In the genomic region with DNA sequence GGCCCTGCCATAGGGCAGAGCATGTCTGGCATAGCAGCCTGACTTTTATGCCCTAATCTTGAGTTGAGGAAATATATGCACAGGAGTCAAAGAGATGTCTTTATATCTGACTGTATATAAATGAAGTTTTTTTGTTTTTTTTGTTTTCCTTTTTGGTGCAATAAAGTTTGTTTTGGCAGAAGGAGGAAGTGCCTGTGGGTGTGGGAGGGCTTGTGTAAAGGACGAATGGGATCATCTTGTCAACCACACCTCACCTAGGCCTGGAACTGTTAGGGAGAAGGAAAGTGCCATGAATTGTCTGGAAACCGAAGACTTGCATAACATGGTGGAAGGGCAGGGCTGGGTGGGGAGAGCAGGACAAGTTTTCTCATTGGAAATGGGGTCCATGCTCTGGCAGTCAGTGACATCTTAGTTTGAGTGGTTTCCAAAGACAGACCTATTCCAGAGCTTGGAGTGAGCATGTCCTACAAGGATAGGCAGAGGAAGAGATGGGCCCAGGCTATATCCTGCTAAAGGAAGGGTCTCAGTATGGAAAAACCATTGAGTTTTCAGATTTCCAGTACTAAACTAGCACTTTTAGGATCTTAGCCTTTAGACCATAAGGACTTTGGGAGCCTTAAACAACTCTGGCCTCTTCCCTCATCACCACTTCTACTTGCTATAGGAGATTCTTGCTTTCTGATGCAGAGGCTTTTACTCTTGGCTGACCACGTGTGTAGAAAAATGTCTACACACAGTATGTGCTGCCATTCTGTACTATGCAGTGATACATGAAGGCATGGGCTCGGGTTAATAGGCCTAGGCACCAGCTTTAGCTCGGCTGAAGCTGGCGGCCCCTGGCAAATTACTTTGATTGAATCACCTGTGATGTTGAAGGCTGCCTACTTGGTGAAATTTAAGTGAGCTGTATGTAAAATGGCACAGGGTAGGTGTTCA, we compare ENCODE assay signal across 13 cellular contexts. TPM values are rescaled to one million over a fixed set of nuclear protein-coding genes. Genes with fewer than 3 reads are reported as not detected.
DNase-seq lines count a peak whose midpoint lies in the region; ATAC-seq, FAIRE-seq and TF ChIP-seq lines count a peak whose summit lies in the region.
"Had no signal": no experiment of that assay in that cellular context is flagged by ENCODE, and none has a peak within 500 bp of the region (broad histone marks: within the 10 kb centered on the region; RNA-seq: fewer than 3 reads in every experiment).

No MANE protein-coding gene starts in this region.

- H3K4me3 ChIP-seq in PC-3 (ENCODE audit: low read length) (no peak overlapping the region), aorta (ENCODE audit: low read length in 2 of 2) (no peak overlapping the region)

- peaks cover 3% of the 10 kb centered on the region; the same call in 1 of the 2 replicates for H4K20me1 ChIP-seq in PC-3 (ENCODE audit: low read length)

- H3K36me3 ChIP-seq in PC-3 (ENCODE audit: low read depth, low read length) (peaks cover 90% of the 10 kb centered on the region), aorta (ENCODE audit: control insufficient read depth in 1 of 2, insufficient read depth in 2 of 2, low read length in 1 of 2) (peaks cover 6 to 10% of the 10 kb centered on the region in 2 donors)

- H3K4me1 Mint-ChIP-seq in central memory CD8-positive, alpha-beta T cell = peaks cover 17% of the 10 kb centered on the region
- no peaks in the 10 kb centered on the region for H3K4me1 Mint-ChIP-seq in neural crest cell

- peak overlapping the region; percentile 51 for H3K27ac Mint-ChIP-seq in central memory CD8-positive, alpha-beta T cell (ENCODE audit: low read depth)
- peak overlapping the region; percentile 74 for H3K27ac Mint-ChIP-seq in neural crest cell (ENCODE audit: unreplicated experiment)

- BruUV-seq in PC-3 (replicated peaks; lab: Mats Ljungman, UMichigan) = no TSS peak

- no peak overlapping the region for H3K27ac ChIP-seq in PC-3 (ENCODE audit: low read length)
- H3K27ac ChIP-seq in aorta (ENCODE audit: low read depth in 1 of 2, low read length in 2 of 2) = no peak overlapping the region
- H3K27ac ChIP-seq: KMS-11, parathyroid adenoma had no signal

- no peak for DNase-seq in GM12891 (ENCODE audit: insufficient read length, low spot score)
- no peak for DNase-seq in PC-3
- no peak for DNase-seq in central memory CD8-positive, alpha-beta T cell (ENCODE audit: low spot score in 2 of 2)
- DNase-seq in neural crest cell (ENCODE audit: low read depth, low spot score) = no peak
- no peak for DNase-seq in middle frontal gyrus (ENCODE audit: extremely low spot score, low spot score)
- no peak for DNase-seq in aorta
- DNase-seq: cerebellar nuclear complex; foreskin fibroblast; kidney glomerular epithelial cell; stimulated activated naive CD4-positive, alpha-beta T cell treated with Interleukin-2 at 50 U/mL for 16 hours had no signal

- POLR2A ChIA-PET in PC-3 (lab: Charles Lee; ENCODE audit: unreplicated experiment) = no interaction called here

- H3K9me3 ChIP-seq in PC-3 (ENCODE audit: low read length) (no peaks in the 10 kb centered on the region), aorta (ENCODE audit: control insufficient read depth, low read length) (no peaks in the 10 kb centered on the region)

- peak; percentile 14 for ATAC-seq in PC-3
- no peak for ATAC-seq in central memory CD8-positive, alpha-beta T cell (replicated peaks; ENCODE audit: extremely low read depth, poor library complexity, severe bottlenecking)
- no peak for ATAC-seq in aorta (ENCODE audit: low FRiP score)
- no peak for ATAC-seq in HG02852 (IDR thresholded peaks at IDR 0.05; ENCODE audit: unreplicated experiment)

- no peaks in the 10 kb centered on the region for H3K27me3 ChIP-seq in PC-3 (ENCODE audit: low read length)
- H3K27me3 ChIP-seq in aorta (ENCODE audit: control insufficient read depth in 1 of 2, insufficient read depth in 2 of 2, low read length in 1 of 2) = no peaks in the 10 kb centered on the region

- no peak for FAIRE-seq in GM12891 (lab: Jason Lieb, UNC)

- intact Hi-C loops in PC-3 (cut with micrococcal nuclease) (no loop called here), aorta (cut with DNase I) (no loop called here)

- H3K4me2 ChIP-seq in PC-3 (ENCODE audit: low read length) = no peak overlapping the region
- H3K4me2 ChIP-seq: KMS-11 had no signal

- CTCF ChIA-PET in PC-3 (lab: Charles Lee) = interaction anchor here (0.5 to 0.9 kb wide), 2 partner anchors 103 to 362 kb away, joined by 3 to 9 read pairs; no protein-coding TSS in a partner anchor

- no peak overlapping the region for H3K4me3 Mint-ChIP-seq in central memory CD8-positive, alpha-beta T cell
- no peak overlapping the region for H3K4me3 Mint-ChIP-seq in neural crest cell

- peak; percentile 37; the same call in 1 of the 2 replicates for TF ChIP-seq POLR2A in GM12891 (IDR thresholded peaks at IDR 0.05; ENCODE audit: low read depth, low read length)

- no peak overlapping the region for H3K9ac ChIP-seq in PC-3 (ENCODE audit: low read length)
- H3K9ac ChIP-seq: KMS-11, parathyroid adenoma had no signal

- peaks cover 13% of the 10 kb centered on the region for H3F3A ChIP-seq in PC-3 (ENCODE audit: low read length, unreplicated experiment)

- no peaks in the 10 kb centered on the region for H3K4me1 ChIP-seq in PC-3 (ENCODE audit: insufficient read depth, low read length)
- no peaks in the 10 kb centered on the region for H3K4me1 ChIP-seq in aorta (ENCODE audit: control insufficient read depth in 1 of 2, insufficient read depth in 2 of 2, low read length in 2 of 2)
- H3K4me1 ChIP-seq: parathyroid adenoma had no signal

- peaks cover 55% of the 10 kb centered on the region for H3K36me3 Mint-ChIP-seq in central memory CD8-positive, alpha-beta T cell (ENCODE audit: insufficient read depth)
- H3K36me3 Mint-ChIP-seq in neural crest cell (ENCODE audit: low read depth) = peaks cover 28% of the 10 kb centered on the region

- WGBS in aorta, 2 donors = 66 to 75% methylated on average over 6 of the region's 6 CpGs

- no peaks in the 10 kb centered on the region for H3K79me2 ChIP-seq in PC-3 (ENCODE audit: low read length)
- H3K79me2 ChIP-seq: parathyroid adenoma had no signal

- TF ChIP-seq CTCF in PC-3 (conservative IDR thresholded peaks at IDR 0.05; ENCODE audit: low read depth, low read length) = no peak
- TF ChIP-seq CTCF in neural crest cell (conservative IDR thresholded peaks at IDR 0.05) = no peak

- H2AFZ ChIP-seq in PC-3 (ENCODE audit: low read length) = no peak overlapping the region
- H2AFZ ChIP-seq: parathyroid adenoma had no signal

- no peaks in the 10 kb centered on the region for H3K27me3 Mint-ChIP-seq in central memory CD8-positive, alpha-beta T cell
- no peaks in the 10 kb centered on the region for H3K27me3 Mint-ChIP-seq in neural crest cell (ENCODE audit: low read depth)

- H3K9me3 Mint-ChIP-seq in central memory CD8-positive, alpha-beta T cell = no peaks in the 10 kb centered on the region
- no peaks in the 10 kb centered on the region for H3K9me3 Mint-ChIP-seq in neural crest cell

- H3K9me2 ChIP-seq in PC-3 (replicated peaks; ENCODE audit: low read length) = no peaks in the 10 kb centered on the region

TF ChIP-seq in GM12891, 5 proteins besides CTCF, POLR2A, EP300 and RAD21:
- TF ChIP-seq POU2F2 (IDR thresholded peaks at IDR 0.05; ENCODE audit: low read depth, low read length) (no peak), POLR2AphosphoS5 (IDR thresholded peaks at IDR 0.05; ENCODE audit: low read depth, low read length) (peak; percentile 28; the same call in 1 of the 2 replicates), SPI1 (IDR thresholded peaks at IDR 0.05; ENCODE audit: low read depth, low read length) (peak; percentile 31; the same call in 1 of the 2 replicates)

RNA-seq across cellular contexts. Expression of gene SNF8, which starts 15.5 kb away (rescaled TPM):
- polyA plus RNA-seq in GM12891 (2012; ENCODE audit: low read depth, missing spikeins) = 87.0 TPM
- total RNA-seq in PC-3 (2014; rRNA removed) (278 TPM in 2 replicates), neural crest cell (146 and 153 TPM in 2 replicates), aorta (10 to 100 TPM; 78.8 to 82.9 TPM)
- 100 to 1,000 TPM; 148 to 217 TPM for polyA plus RNA-seq in aorta

RNA-seq across cellular contexts. Expression of gene UBE2Z, which starts 20.9 kb away (rescaled TPM):
- 60.4 TPM for polyA plus RNA-seq in GM12891 (2012; ENCODE audit: low read depth, missing spikeins)
- total RNA-seq in PC-3 (2014; rRNA removed) (131 and 144 TPM in 2 replicates), neural crest cell (55.8 and 56.8 TPM in 2 replicates), aorta (10 to 100 TPM; 67.6 to 84.0 TPM)
- polyA plus RNA-seq in aorta = 10 to 100 TPM; 29.8 to 54.7 TPM

RNA-seq across cellular contexts. Expression of gene ATP5MC1, which starts 36.6 kb away (rescaled TPM):
- polyA plus RNA-seq in GM12891 (2012; ENCODE audit: low read depth, missing spikeins) = 307 TPM
- 192 and 265 TPM in 2 replicates for total RNA-seq in PC-3 (2014; rRNA removed)
- 84.7 and 87.5 TPM in 2 replicates for total RNA-seq in neural crest cell
- total RNA-seq in aorta = 10 to 100 TPM; 30.4 to 42.6 TPM
- 100 to 1,000 TPM; 133 to 250 TPM for polyA plus RNA-seq in aorta

RNA-seq across cellular contexts. Expression of gene GIP, which starts 39.3 kb away (rescaled TPM):
- not detected for polyA plus RNA-seq in GM12891 (2012; ENCODE audit: low read depth, missing spikeins)
- total RNA-seq in PC-3 (2014; rRNA removed) (not detected in 2 replicates), neural crest cell (not detected in 2 replicates), aorta (not detected)
- 1 to 10 TPM in 1 of 2 donors, not detected in 1; 3.3 TPM for polyA plus RNA-seq in aorta
